Comparison of ENCODE assay signal across 11 cellular contexts in genomic region chr2:105144941-105145300, GRCh38.
DNase-seq lines count a peak whose midpoint lies in the region; ATAC-seq and TF ChIP-seq lines count a peak whose summit lies in the region.
"Had no signal": no experiment of that assay in that cellular context is flagged by ENCODE, and none has a peak within 500 bp of the region (broad histone marks: within the 10 kb centered on the region; RNA-seq: fewer than 3 reads in every experiment).

No MANE protein-coding gene starts in this region.

- H3K36me3 Mint-ChIP-seq in T-helper 1 cell treated with Interleukin-12 subunit alpha and Interleukin-12 subunit beta and Interleukin-4 antibody, amounts not matched to agents 30 μg/mL and 1 μg/mL, for 36 hours (ENCODE audit: low read depth) = no peaks in the 10 kb centered on the region
- peaks cover 5% of the 10 kb centered on the region in 2 donors for H3K36me3 Mint-ChIP-seq in activated naive CD4-positive, alpha-beta T cell treated with anti-CD3 and anti-CD28 coated beads, Interleukin-2, amount 50 U/mL, for 72 hours
- H3K36me3 Mint-ChIP-seq in osteocyte (ENCODE audit: unreplicated experiment) = no peaks in the 10 kb centered on the region

- no peak overlapping the region for H3K27ac Mint-ChIP-seq in T-helper 1 cell treated with Interleukin-12 subunit alpha and Interleukin-12 subunit beta and Interleukin-4 antibody, amounts not matched to agents 30 μg/mL and 1 μg/mL, for 36 hours
- no peak overlapping the region for H3K27ac Mint-ChIP-seq in activated naive CD4-positive, alpha-beta T cell treated with anti-CD3 and anti-CD28 coated beads, Interleukin-2, amount 50 U/mL, for 72 hours
- no peak overlapping the region for H3K27ac Mint-ChIP-seq in osteocyte (ENCODE audit: unreplicated experiment)

- peak overlapping the region; percentile 82 for H3K4me3 Mint-ChIP-seq in T-helper 1 cell treated with Interleukin-12 subunit alpha and Interleukin-12 subunit beta and Interleukin-4 antibody, amounts not matched to agents 30 μg/mL and 1 μg/mL, for 36 hours
- peak overlapping the region; percentile 66 for H3K4me3 Mint-ChIP-seq in osteocyte (ENCODE audit: unreplicated experiment)

- TF ChIP-seq CTCF in osteocyte (IDR thresholded peaks at IDR 0.05) = no peak

- ATAC-seq in HG02798 (IDR thresholded peaks at IDR 0.05; ENCODE audit: poor library complexity, unreplicated experiment) = peak; percentile 52
- peak; percentile 47 to 67 for ATAC-seq in activated naive CD4-positive, alpha-beta T cell treated with anti-CD3 and anti-CD28 coated beads, Interleukin-2, amount 50 U/mL, for 72 hours
- no peak for ATAC-seq in HG03571 (IDR thresholded peaks at IDR 0.05; ENCODE audit: unreplicated experiment)
- ATAC-seq in HG03108 (IDR thresholded peaks at IDR 0.05; ENCODE audit: unreplicated experiment) = no peak
- ATAC-seq: Panc1, pancreas had no signal

- DNase-seq in T-helper 1 cell = no peak
- DNase-seq in activated naive CD4-positive, alpha-beta T cell treated with anti-CD3 and anti-CD28 coated beads, Interleukin-2, amount 50 U/mL, for 72 hours (ENCODE audit: low spot score in 2 of 2) = no peak
- no peak for DNase-seq in osteocyte (ENCODE audit: extremely low spot score, unreplicated experiment)
- no peak for DNase-seq in amniotic stem cell (lab: John Stamatoyannopoulos, UW)
- DNase-seq: NCI-H1105 treated with DMSO at 0.1 percent for 48 hours, pancreas had no signal

- H3K27me3 Mint-ChIP-seq in T-helper 1 cell treated with Interleukin-12 subunit alpha and Interleukin-12 subunit beta and Interleukin-4 antibody, amounts not matched to agents 30 μg/mL and 1 μg/mL, for 36 hours (ENCODE audit: low read depth) = peaks cover 35% of the 10 kb centered on the region
- H3K27me3 Mint-ChIP-seq in osteocyte (ENCODE audit: unreplicated experiment) = peaks cover 59% of the 10 kb centered on the region

- no peaks in the 10 kb centered on the region for H3K9me3 Mint-ChIP-seq in T-helper 1 cell treated with Interleukin-12 subunit alpha and Interleukin-12 subunit beta and Interleukin-4 antibody, amounts not matched to agents 30 μg/mL and 1 μg/mL, for 36 hours
- no peaks in the 10 kb centered on the region for H3K9me3 Mint-ChIP-seq in activated naive CD4-positive, alpha-beta T cell treated with anti-CD3 and anti-CD28 coated beads, Interleukin-2, amount 50 U/mL, for 72 hours
- no peaks in the 10 kb centered on the region for H3K9me3 Mint-ChIP-seq in osteocyte (ENCODE audit: unreplicated experiment)

- H3K4me1 Mint-ChIP-seq in T-helper 1 cell treated with Interleukin-12 subunit alpha and Interleukin-12 subunit beta and Interleukin-4 antibody, amounts not matched to agents 30 μg/mL and 1 μg/mL, for 36 hours (ENCODE audit: low read depth) = peaks cover 8% of the 10 kb centered on the region
- peaks cover 12% of the 10 kb centered on the region for H3K4me1 Mint-ChIP-seq in osteocyte (ENCODE audit: unreplicated experiment)

Comparison
In these comparisons a context has a peak if more than half of its experiments do, and no peak if none do; other contexts are left out.
1. ATAC-seq: peak in HG02798 (single experiment) and activated naive CD4-positive, alpha-beta T cell treated with anti-CD3 and anti-CD28 coated beads, Interleukin-2, amount 50 U/mL, for 72 hours (2 of 2); none in HG03571 (single experiment) and HG03108 (single experiment).